ENCODE assay signal across 14 cellular contexts in the genomic region with DNA sequence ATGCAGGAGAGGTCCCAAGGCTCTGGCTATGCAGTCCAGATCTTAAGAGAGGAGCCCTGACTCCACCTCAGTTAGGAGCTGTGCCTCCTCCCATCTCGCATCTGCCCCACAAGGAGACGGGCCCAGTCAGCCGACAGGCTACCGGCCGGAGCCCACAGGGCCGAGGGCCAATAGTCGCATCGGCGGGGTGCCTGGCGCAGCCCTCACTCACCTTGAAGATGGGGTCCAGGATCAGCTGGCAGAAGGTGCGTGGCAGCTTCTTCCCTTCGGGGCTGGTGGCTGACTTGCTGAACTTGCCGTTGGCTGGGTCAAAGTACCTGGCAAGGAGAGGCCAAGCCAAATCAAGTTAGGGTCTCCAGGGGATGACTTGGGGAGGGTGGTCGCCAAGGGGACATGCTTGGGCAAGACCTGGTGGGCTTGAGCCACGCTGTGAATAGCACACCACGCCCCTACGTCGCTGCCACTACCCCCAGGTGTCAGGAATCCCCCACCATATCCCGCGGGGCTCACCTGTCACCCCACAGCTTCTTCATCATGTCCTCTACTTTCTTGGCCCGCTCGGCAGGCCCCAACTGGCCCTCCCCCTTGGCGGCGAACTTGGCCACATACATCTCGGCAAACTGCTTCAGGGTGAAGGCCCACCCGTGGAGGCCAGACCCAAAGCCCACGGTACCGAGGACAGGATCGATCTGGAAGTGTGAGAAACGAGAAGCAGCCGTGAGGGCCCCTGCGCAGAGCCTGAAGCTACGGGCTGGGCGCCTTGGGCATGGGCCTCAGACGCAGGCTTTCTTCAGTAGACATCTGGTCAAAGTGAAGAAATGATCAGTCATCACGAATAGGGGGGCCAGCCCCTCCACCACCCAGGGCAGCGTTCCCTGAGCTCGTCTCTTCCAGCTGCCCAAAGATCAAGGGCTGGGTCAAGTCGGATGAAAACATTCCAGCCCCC. TPM values are rescaled to one million over a fixed set of nuclear protein-coding genes. Genes with fewer than 3 reads are reported as not detected.
DNase-seq lines count a peak whose midpoint lies in the region; TF ChIP-seq lines count a peak whose summit lies in the region.
"Had no signal": no experiment of that assay in that cellular context is flagged by ENCODE, and none has a peak within 500 bp of the region (broad histone marks: within the 10 kb centered on the region; RNA-seq: fewer than 3 reads in every experiment).

No MANE protein-coding gene starts in this region.

- H3K4me1 ChIP-seq in skeletal muscle tissue (ENCODE audit: control insufficient read depth in 3 of 3, insufficient read depth in 3 of 3, low read length in 3 of 3) = peaks cover 35 to 58% (median 46%) of the 10 kb centered on the region in 3 donors

- H3K4me3 Mint-ChIP-seq in T-helper 2 cell treated with Interferon-gamma antibody and Interleukin-4, amounts not matched to agents 5 μg/mL and 100 μg/mL, for 36 hours = peak overlapping the region; percentile 26

- no peaks in the 10 kb centered on the region for H3K27me3 ChIP-seq in skeletal muscle tissue (ENCODE audit: control insufficient read depth in 3 of 3, insufficient read depth in 3 of 3, low read length in 3 of 3)
- H3K27me3 ChIP-seq: foreskin keratinocyte, tibial artery had no signal

- no peak for DNase-seq in T-helper 2 cell treated with Interferon-gamma antibody and Interleukin-4, amounts not matched to agents 5 μg/mL and 100 μg/mL, for 36 hours (ENCODE audit: low spot score)
- DNase-seq in T-helper 2 cell (no peak), epithelial cell of prostate (ENCODE audit: low read depth, low spot score) (no peak), NCI-H1092 (lab: John Stamatoyannopoulos, UW) (no peak), 8988T (no peak), RPMI8226 (no peak)
- DNase-seq: activated CD4-positive, alpha-beta T cell treated with anti-CD3 and anti-CD28 coated beads for 4 hours; foreskin keratinocyte; NCI-H1048; stimulated activated CD4-positive, alpha-beta T cell treated with anti-CD3 and anti-CD28 coated beads, Interleukin-1b, Interleukin-23, amount 100 ng/mL, for 48 hours had no signal

- no peak for TF ChIP-seq CTCF in VCaP (conservative IDR thresholded peaks at IDR 0.05)

- H3K27ac ChIP-seq in VCaP (peak overlapping the region; percentile 8), epithelial cell of prostate (peak overlapping the region; percentile 93), skeletal muscle tissue (ENCODE audit: low read depth, low read length) (peak overlapping the region; percentile 1)
- H3K27ac ChIP-seq: foreskin keratinocyte had no signal

- peaks cover 68% of the 10 kb centered on the region for H3K36me3 Mint-ChIP-seq in T-helper 2 cell treated with Interferon-gamma antibody and Interleukin-4, amounts not matched to agents 5 μg/mL and 100 μg/mL, for 36 hours (ENCODE audit: low read depth)

- peaks cover 68 to 73% (median 72%) of the 10 kb centered on the region in 3 donors for H3K36me3 ChIP-seq in skeletal muscle tissue (ENCODE audit: control insufficient read depth in 3 of 3, insufficient read depth in 3 of 3, low read length in 3 of 3)

- H3K4me3 ChIP-seq in skeletal muscle tissue (ENCODE audit: low read length in 3 of 3) = no peak overlapping the region
- H3K4me3 ChIP-seq: tibial artery had no signal

- H3K9me3 Mint-ChIP-seq in T-helper 2 cell treated with Interferon-gamma antibody and Interleukin-4, amounts not matched to agents 5 μg/mL and 100 μg/mL, for 36 hours = no peaks in the 10 kb centered on the region

- peaks cover 29% of the 10 kb centered on the region for H3K4me1 Mint-ChIP-seq in T-helper 2 cell treated with Interferon-gamma antibody and Interleukin-4, amounts not matched to agents 5 μg/mL and 100 μg/mL, for 36 hours (ENCODE audit: low read depth)

- H3K27ac Mint-ChIP-seq in T-helper 2 cell treated with Interferon-gamma antibody and Interleukin-4, amounts not matched to agents 5 μg/mL and 100 μg/mL, for 36 hours = no peak overlapping the region

- H3K9ac ChIP-seq in skeletal muscle tissue (ENCODE audit: low read depth in 1 of 3, low read length in 3 of 3) = peak overlapping the region in 1 of 3 donors; percentile 33

- no peaks in the 10 kb centered on the region for H3K9me3 ChIP-seq in skeletal muscle tissue (ENCODE audit: control insufficient read depth in 3 of 3, low read length in 3 of 3)
- H3K9me3 ChIP-seq: tibial artery had no signal

- H3K27me3 Mint-ChIP-seq in T-helper 2 cell treated with Interferon-gamma antibody and Interleukin-4, amounts not matched to agents 5 μg/mL and 100 μg/mL, for 36 hours (ENCODE audit: low read depth) = no peaks in the 10 kb centered on the region

RNA-seq across cellular contexts. Expression of a gene that starts 3.3 kb away (rescaled TPM):
- total RNA-seq in skeletal muscle tissue = 4,276 TPM

RNA-seq across cellular contexts. Expression of a gene that starts 11.1 kb away (rescaled TPM):
- 63.7 TPM for total RNA-seq in skeletal muscle tissue

RNA-seq across cellular contexts. Expression of a gene that starts 25.5 kb away (rescaled TPM):
- total RNA-seq in skeletal muscle tissue = 19.3 TPM

RNA-seq across cellular contexts. Expression of a gene that starts 49.1 kb away (rescaled TPM):
- 48.5 TPM for total RNA-seq in skeletal muscle tissue
- total RNA-seq: foreskin keratinocyte, mononuclear cell had no signal

Comparison
In these comparisons a context has a peak if more than half of its experiments do, and no peak if none do; other contexts are left out.
1. H3K27ac ChIP-seq: peak in every context shown above with its lines; median percentile 93 in epithelial cell of prostate; 8 in VCaP; 1 in skeletal muscle tissue.